ENCODE assay signal across 8 cellular contexts in genomic region chr22:17264321-17265052, GRCh38. TPM values are rescaled to one million over a fixed set of nuclear protein-coding genes. Genes with fewer than 3 reads are reported as not detected.
DNase-seq lines count a peak whose midpoint lies in the region; ATAC-seq and TF ChIP-seq lines count a peak whose summit lies in the region.

No MANE protein-coding gene starts in this region.

- H3K18ac ChIP-seq in mesenchymal stem cell (ENCODE audit: low read depth in 1 of 2, low read length in 2 of 2), result peak overlapping the region; percentile 21 to 28

- intact Hi-C loops in thyroid gland (cut with DNase I), result no loop called here
- intact Hi-C loops in posterior vena cava (cut with DNase I), result loop anchor here in 1 of 2 donors (10.0 kb wide), 1 partner anchor 170 kb away; no protein-coding TSS in a partner anchor

- TF ChIP-seq CTCF in cardiac fibroblast (IDR thresholded peaks at IDR 0.05; ENCODE audit: low read depth, low read length) (no peak), thyroid gland (IDR thresholded peaks at IDR 0.05) (no peak)

- ATAC-seq in GM21367 (IDR thresholded peaks at IDR 0.05; ENCODE audit: unreplicated experiment) (no peak), HG03159 (IDR thresholded peaks at IDR 0.05; ENCODE audit: unreplicated experiment) (no peak)

- H3K4me1 ChIP-seq in mesenchymal stem cell (ENCODE audit: control insufficient read depth, insufficient read depth, low read depth, low read length) (peaks cover 41% of the 10 kb centered on the region), thyroid gland (peaks cover 0 to 4% of the 10 kb centered on the region in 2 donors)

- H3K9me3 ChIP-seq in mesenchymal stem cell (ENCODE audit: control insufficient read depth, low read length) (no peaks in the 10 kb centered on the region), thyroid gland (no peaks in the 10 kb centered on the region)

- H2BK5ac ChIP-seq in mesenchymal stem cell (ENCODE audit: low read depth, low read length, poor library complexity, severe bottlenecking), result no peak overlapping the region

- H3K23ac ChIP-seq in mesenchymal stem cell (ENCODE audit: low read length in 2 of 2), result no peak overlapping the region

- H4K91ac ChIP-seq in mesenchymal stem cell (ENCODE audit: low read length), result no peak overlapping the region

- H3K4me3 ChIP-seq in cardiac fibroblast (replicated peaks in 1 of 2; ENCODE audit: low read depth in 2 of 2, low read length in 2 of 2), result no peak overlapping the region
- H3K4me3 ChIP-seq in mesenchymal stem cell (ENCODE audit: insufficient read depth in 1 of 2, low read depth in 1 of 2, low read length in 2 of 2), result peak overlapping the region in 1 of 2 experiments; percentile 25
- H3K4me3 ChIP-seq in thyroid gland (replicated peaks in 1 of 3), result no peak overlapping the region

- H3K27me3 ChIP-seq in mesenchymal stem cell (ENCODE audit: control insufficient read depth in 1 of 2, insufficient read depth in 1 of 2, low read length in 2 of 2) (peaks cover 0 to 19% of the 10 kb centered on the region in 2 experiments), thyroid gland (no peaks in the 10 kb centered on the region)

- peak overlapping the region; percentile 36 for H3K27ac ChIP-seq in mesenchymal stem cell (ENCODE audit: low read length, poor library complexity, severe bottlenecking)
- H3K27ac ChIP-seq in thyroid gland, result peak overlapping the region in 2 of 3 donors; percentile 30 to 65

- peak overlapping the region; percentile 22 to 31 for H2BK12ac ChIP-seq in mesenchymal stem cell (ENCODE audit: low read length in 2 of 2)

- H2AFZ ChIP-seq in mesenchymal stem cell (ENCODE audit: low read depth, low read length), result peak overlapping the region; percentile 44

- H4K8ac ChIP-seq in mesenchymal stem cell (ENCODE audit: low read length), result peak overlapping the region; percentile 53

- H2BK120ac ChIP-seq in mesenchymal stem cell (ENCODE audit: low read depth, low read length), result no peak overlapping the region

- H3K4me2 ChIP-seq in mesenchymal stem cell (ENCODE audit: low read length, poor library complexity, severe bottlenecking), result no peak overlapping the region

- WGBS in mesenchymal stem cell, result 27% methylated on average over 16 of the region's 16 CpGs
- 44 to 52% methylated on average over 16 of the region's 16 CpGs for WGBS in thyroid gland, 2 donors

- no peaks in the 10 kb centered on the region for H3K79me1 ChIP-seq in mesenchymal stem cell (replicated peaks; ENCODE audit: low read length, poor library complexity, severe bottlenecking)

- H3K36me3 ChIP-seq in mesenchymal stem cell (ENCODE audit: control insufficient read depth in 1 of 2, insufficient read depth in 2 of 2, low read depth in 1 of 2, low read length in 2 of 2), result no peaks in the 10 kb centered on the region
- H3K36me3 ChIP-seq in thyroid gland, result no peaks in the 10 kb centered on the region

- no peak overlapping the region for H3K14ac ChIP-seq in mesenchymal stem cell (ENCODE audit: low read length in 2 of 2)

- TF ChIP-seq POLR2A in thyroid gland (IDR thresholded peaks at IDR 0.05), result no peak

- no peak overlapping the region for H2AK5ac ChIP-seq in mesenchymal stem cell (ENCODE audit: low read length, severe bottlenecking)

- H3K4ac ChIP-seq in mesenchymal stem cell (ENCODE audit: low read depth in 1 of 2, low read length in 2 of 2), result peak overlapping the region in 1 of 2 experiments; percentile 37

- peak overlapping the region; percentile 37 for H3K9ac ChIP-seq in mesenchymal stem cell (ENCODE audit: low read length)

- peak; percentile 36 for DNase-seq in NCI-H510A treated with DMSO at 0.1 percent for 48 hours (lab: John Stamatoyannopoulos, UW)
- no peak for DNase-seq in NCI-H510A (lab: John Stamatoyannopoulos, UW)
- peak; percentile 29 to 45 for DNase-seq in cardiac fibroblast (ENCODE audit: low read depth in 2 of 2)
- DNase-seq in mesenchymal stem cell, result peak; percentile 40
- DNase-seq in thyroid gland, result peak; percentile 5 to 9
- DNase-seq in posterior vena cava (ENCODE audit: low spot score), result no peak

- no peak overlapping the region for H2BK15ac ChIP-seq in mesenchymal stem cell (ENCODE audit: low read depth, poor library complexity, severe bottlenecking)

RNA-seq across cellular contexts. Expression of gene ADA2, which starts 45.3 kb away (rescaled TPM):
- 11.1 TPM for polyA plus RNA-seq in mesenchymal stem cell (2013, experiment 1 of 2)
- polyA plus RNA-seq in mesenchymal stem cell (2013, experiment 2 of 2), result 11.8 TPM
- total RNA-seq in thyroid gland, result 10 to 100 TPM in 2 of 4 donors, 1 to 10 TPM in 2; 5.2 to 19.8 (median 12.6) TPM
- 10 to 100 TPM in 1 of 2 donors, 1 to 10 TPM in 1; 7.4 to 11.8 TPM for total RNA-seq in posterior vena cava

Comparison
In these comparisons a context has a peak if more than half of its experiments do, and no peak if none do; other contexts are left out.
1. DNase-seq: peak in NCI-H510A treated with DMSO at 0.1 percent for 48 hours (single experiment), cardiac fibroblast (2 of 2), mesenchymal stem cell (single experiment) and thyroid gland (2 of 2); none in NCI-H510A (single experiment) and posterior vena cava (single experiment).